15 cellular contexts compared by ENCODE assay signal in the genomic region with DNA sequence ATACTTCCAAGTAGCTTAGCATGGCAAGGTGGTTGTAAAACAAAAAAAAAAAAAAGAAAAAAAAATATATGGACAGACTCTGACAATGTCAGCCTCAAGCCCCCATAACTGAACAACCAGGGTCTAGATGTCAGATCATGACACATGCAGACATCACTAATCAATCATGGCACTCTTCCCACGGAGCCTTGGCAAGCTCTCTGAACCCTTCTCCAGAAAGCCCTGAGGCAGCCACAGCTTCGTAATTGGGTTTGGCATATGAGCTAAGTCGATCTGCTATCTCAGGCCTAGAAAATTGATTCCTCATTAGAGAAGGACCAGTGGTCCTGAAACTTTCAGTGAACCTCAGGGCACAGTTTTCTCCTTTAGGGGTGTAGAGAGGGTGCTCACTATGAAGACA.
A peak's percentile ranks its signal among the peaks of the same experiment; 100 is the strongest.
DNase-seq lines count a peak whose midpoint lies in the region; ATAC-seq, FAIRE-seq and TF ChIP-seq lines count a peak whose summit lies in the region.
"Had no signal": no experiment of that assay in that cellular context is flagged by ENCODE, and none has a peak within 500 bp of the region (broad histone marks: within the 10 kb centered on the region; RNA-seq: fewer than 3 reads in every experiment).

No MANE protein-coding gene starts in this region.

- H4K20me1 ChIP-seq in SU-DHL-6 (ENCODE audit: low read depth, low read length) = no peaks in the 10 kb centered on the region
- H4K20me1 ChIP-seq in keratinocyte (ENCODE audit: control insufficient read depth, extremely low read depth, insufficient read depth, low read length) = no peaks in the 10 kb centered on the region

- H3K4me1 ChIP-seq in keratinocyte (ENCODE audit: control insufficient read depth, extremely low read depth, insufficient read depth, low read length) = peaks cover 40% of the 10 kb centered on the region
- H3K4me1 ChIP-seq in subcutaneous abdominal adipose tissue (ENCODE audit: control insufficient read depth in 5 of 5, insufficient read depth in 5 of 5, low read length in 5 of 5) = peaks cover 0 to 36% (median 22%) of the 10 kb centered on the region in 5 donors

- H3K4me2 ChIP-seq in SU-DHL-6 (ENCODE audit: low read depth, low read length, poor library complexity, severe bottlenecking) (no peak overlapping the region), keratinocyte (ENCODE audit: control insufficient read depth, extremely low read depth, insufficient read depth, low read depth, low read length) (no peak overlapping the region)

- H3K9me3 Mint-ChIP-seq in activated T-cell treated with anti-CD3 and anti-CD28 coated beads, Interleukin-2, amount 50 U/mL, for 24 hours = no peaks in the 10 kb centered on the region

- H3K9me1 ChIP-seq in keratinocyte (ENCODE audit: control insufficient read depth, extremely low read depth, insufficient read depth, low read length) = no peaks in the 10 kb centered on the region

- H3K27ac ChIP-seq in SU-DHL-6 (ENCODE audit: low read depth, low read length) = peak overlapping the region; percentile 97; the same call in 1 of the 2 replicates
- H3K27ac ChIP-seq in keratinocyte (ENCODE audit: control insufficient read depth, insufficient read depth, low read length) = peak overlapping the region; percentile 13
- peak overlapping the region; percentile 19 for H3K27ac ChIP-seq in subcutaneous abdominal adipose tissue (ENCODE audit: low read depth, low read length)

- H2AFZ ChIP-seq in SU-DHL-6 (ENCODE audit: low read depth, low read length, severe bottlenecking) (no peak overlapping the region), keratinocyte (ENCODE audit: control insufficient read depth, low read length) (no peak overlapping the region)

- no peak overlapping the region for H3K27ac Mint-ChIP-seq in activated T-cell treated with anti-CD3 and anti-CD28 coated beads, Interleukin-2, amount 50 U/mL, for 24 hours

- H3K36me3 ChIP-seq in SU-DHL-6 (ENCODE audit: low read length) (peaks cover 6% of the 10 kb centered on the region), keratinocyte (ENCODE audit: control insufficient read depth in 2 of 2, extremely low read depth in 1 of 2, insufficient read depth in 2 of 2, low read length in 2 of 2) (peaks cover 2 to 34% of the 10 kb centered on the region in 2 experiments), subcutaneous abdominal adipose tissue (ENCODE audit: control insufficient read depth in 5 of 5, insufficient read depth in 5 of 5, low read length in 5 of 5) (peaks cover 45 to 80% (median 61%) of the 10 kb centered on the region in 5 donors)

- peaks cover 58% of the 10 kb centered on the region for H3F3A ChIP-seq in SU-DHL-6 (ENCODE audit: insufficient read depth)

- no peaks in the 10 kb centered on the region for H3K9me3 ChIP-seq in SU-DHL-6 (ENCODE audit: insufficient read depth, low read length)
- no peaks in the 10 kb centered on the region for H3K9me3 ChIP-seq in keratinocyte (ENCODE audit: control insufficient read depth, low read depth, low read length)
- H3K9me3 ChIP-seq in subcutaneous abdominal adipose tissue (ENCODE audit: control insufficient read depth in 5 of 5, low read length in 5 of 5) = no peaks in the 10 kb centered on the region

- DNase-seq in HTR-8/SVneo (ENCODE audit: insufficient read length, low spot score) (no peak), keratinocyte (ENCODE audit: low read depth, low spot score) (no peak), NCI-H1436 treated with DMSO at 0.1 percent for 48 hours (lab: John Stamatoyannopoulos, UW) (no peak)
- DNase-seq in activated T-cell treated with anti-CD3 and anti-CD28 coated beads, Interleukin-2, amount 50 U/mL, for 24 hours = no peak
- DNase-seq: COR-L47, IMR-90, Karpas-422, NCI-H1105 treated with DMSO at 0.1 percent for 48 hours, NCI-H187, NCI-H345, NCI-H69 had no signal

- H3K9me2 ChIP-seq in SU-DHL-6 (replicated peaks; ENCODE audit: insufficient read depth, low read length) = no peaks in the 10 kb centered on the region

- H3K9ac ChIP-seq in SU-DHL-6 (ENCODE audit: low read length) (no peak overlapping the region), keratinocyte (ENCODE audit: control insufficient read depth, extremely low read depth, insufficient read depth, low read length) (no peak overlapping the region), subcutaneous abdominal adipose tissue (ENCODE audit: low read length in 5 of 5) (no peak overlapping the region)

- H3K27me3 Mint-ChIP-seq in activated T-cell treated with anti-CD3 and anti-CD28 coated beads, Interleukin-2, amount 50 U/mL, for 24 hours = no peaks in the 10 kb centered on the region

- H3K4me3 ChIP-seq in SU-DHL-6 (ENCODE audit: insufficient read depth, low read length, poor library complexity, severe bottlenecking) (no peak overlapping the region), keratinocyte (ENCODE audit: control insufficient read depth in 2 of 3, extremely low read depth in 1 of 3, insufficient read depth in 2 of 3, low read depth in 1 of 3, low read length in 3 of 3) (no peak overlapping the region), subcutaneous abdominal adipose tissue (ENCODE audit: low read depth in 1 of 5, low read length in 5 of 5) (no peak overlapping the region)

- H3K27me3 ChIP-seq in SU-DHL-6 (ENCODE audit: low read length) = no peaks in the 10 kb centered on the region
- no peaks in the 10 kb centered on the region for H3K27me3 ChIP-seq in keratinocyte (ENCODE audit: control insufficient read depth, extremely low read depth, insufficient read depth, low read length)
- H3K27me3 ChIP-seq in subcutaneous abdominal adipose tissue (ENCODE audit: control insufficient read depth in 5 of 5, insufficient read depth in 4 of 5, low read length in 5 of 5) = no peaks in the 10 kb centered on the region

- H3K79me2 ChIP-seq in SU-DHL-6 (ENCODE audit: insufficient read depth, low read length) = peaks cover 3% of the 10 kb centered on the region; the same call in 1 of the 2 replicates
- no peaks in the 10 kb centered on the region for H3K79me2 ChIP-seq in keratinocyte (ENCODE audit: control insufficient read depth, insufficient read depth, low read length)

- dilution Hi-C loops in keratinocyte (cut with MboI; ENCODE audit: extremely low pct_ligation_motif_present, low sequenced_read_pairs) = no loop called here

- FAIRE-seq in HTR-8/SVneo (lab: Jason Lieb, UNC) (peak; percentile 54), keratinocyte (lab: Jason Lieb, UNC) (peak; percentile 41)
- FAIRE-seq: H54 had no signal

- no peak for ATAC-seq in GM18873 (IDR thresholded peaks at IDR 0.05; ENCODE audit: low FRiP score, unreplicated experiment)

- H3K36me3 Mint-ChIP-seq in activated T-cell treated with anti-CD3 and anti-CD28 coated beads, Interleukin-2, amount 50 U/mL, for 24 hours (ENCODE audit: low read depth) = peaks cover 61% of the 10 kb centered on the region

- no peaks in the 10 kb centered on the region for H3K4me1 Mint-ChIP-seq in activated T-cell treated with anti-CD3 and anti-CD28 coated beads, Interleukin-2, amount 50 U/mL, for 24 hours (ENCODE audit: low read depth)

- H3K4me3 Mint-ChIP-seq in activated T-cell treated with anti-CD3 and anti-CD28 coated beads, Interleukin-2, amount 50 U/mL, for 24 hours = no peak overlapping the region

- TF ChIP-seq CTCF in SU-DHL-6 (IDR thresholded peaks at IDR 0.05; ENCODE audit: insufficient read depth, low read length, poor library complexity, severe bottlenecking) = no peak
- no peak for TF ChIP-seq CTCF in keratinocyte (optimal IDR thresholded peaks at IDR 0.05 in 1 of 3, IDR thresholded peaks at IDR 0.05 in 1 of 3, conservative IDR thresholded peaks at IDR 0.05 in 1 of 3; ENCODE audit: extremely low read depth in 1 of 3, insufficient read depth in 2 of 3, low read length in 3 of 3)

Comparison
In these comparisons a context has a peak if more than half of its experiments do, and no peak if none do; other contexts are left out.
1. H3K27ac ChIP-seq: peak in every context shown above with its lines; median percentile 97 in SU-DHL-6; 19 in subcutaneous abdominal adipose tissue; 13 in keratinocyte.